Comparison of ENCODE assay signal across 15 cellular contexts in genomic region chr1:248821641-248822040, GRCh38. TPM values are rescaled to one million over a fixed set of nuclear protein-coding genes. Genes with fewer than 3 reads are reported as not detected.
DNase-seq lines count a peak whose midpoint lies in the region; ATAC-seq and TF ChIP-seq lines count a peak whose summit lies in the region.
"Had no signal": no experiment of that assay in that cellular context is flagged by ENCODE, and none has a peak within 500 bp of the region (broad histone marks: within the 10 kb centered on the region; RNA-seq: fewer than 3 reads in every experiment).

No MANE protein-coding gene starts in this region.

- H3K27ac ChIP-seq in ACC112 (ENCODE audit: low read depth, low read length) (peak overlapping the region; percentile 72), DND-41 (ENCODE audit: low read length) (no peak overlapping the region)
- H3K27ac ChIP-seq: KMS-11, uterus had no signal

- H3K9ac ChIP-seq in DND-41 (ENCODE audit: low read depth, low read length): 0 out of 2 replicates have a peak overlapping the region, but pooled peaks have one; percentile 4
- H3K9ac ChIP-seq: KMS-11 had no signal

- POLR2A ChIA-PET in naive thymus-derived CD8-positive, alpha-beta T cell (lab: Charles Lee): no interaction called here

- peak overlapping the region; percentile 64 for H3K27ac Mint-ChIP-seq in central memory CD8-positive, alpha-beta T cell (ENCODE audit: low read depth)
- H3K27ac Mint-ChIP-seq in naive thymus-derived CD8-positive, alpha-beta T cell: peak overlapping the region in 2 of 10 donors; percentile 63 to 65
- H3K27ac Mint-ChIP-seq: activated naive CD8-positive, alpha-beta T cell treated with anti-CD3 and anti-CD28 coated beads, Interleukin-2, amount 10 ng/mL, durations not matched to agents 7 days and 5 days had no signal

- H3K79me2 ChIP-seq in ACC112 (ENCODE audit: control insufficient read depth, insufficient read depth, low read length, unreplicated experiment) (peaks cover 64% of the 10 kb centered on the region), DND-41 (ENCODE audit: insufficient read depth, low read length) (peaks cover 76% of the 10 kb centered on the region)

- no peak for ATAC-seq in DND-41 (ENCODE audit: insufficient read depth, low read depth)
- ATAC-seq in central memory CD8-positive, alpha-beta T cell (replicated peaks; ENCODE audit: extremely low read depth, poor library complexity, severe bottlenecking): no peak
- no peak for ATAC-seq in naive thymus-derived CD8-positive, alpha-beta T cell
- ATAC-seq in GM18868 (IDR thresholded peaks at IDR 0.05; ENCODE audit: unreplicated experiment): no peak

- peak overlapping the region; percentile 21 for H3K4me2 ChIP-seq in DND-41 (ENCODE audit: insufficient read depth, low read length)
- H3K4me2 ChIP-seq: KMS-11 had no signal

- H3K4me3 Mint-ChIP-seq in central memory CD8-positive, alpha-beta T cell: no peak overlapping the region
- peak overlapping the region in 6 of 10 donors; percentile 19 to 98 (median 42) for H3K4me3 Mint-ChIP-seq in naive thymus-derived CD8-positive, alpha-beta T cell
- H3K4me3 Mint-ChIP-seq: activated naive CD8-positive, alpha-beta T cell treated with anti-CD3 and anti-CD28 coated beads, Interleukin-2, amount 10 ng/mL, durations not matched to agents 7 days and 5 days had no signal

- H3K9me3 ChIP-seq in DND-41 (ENCODE audit: insufficient read depth, low read length, severe bottlenecking): no peaks in the 10 kb centered on the region
- H3K9me3 ChIP-seq: uterus had no signal

- H3K9me3 Mint-ChIP-seq in central memory CD8-positive, alpha-beta T cell: no peaks in the 10 kb centered on the region
- H3K9me3 Mint-ChIP-seq in naive thymus-derived CD8-positive, alpha-beta T cell: no peaks in the 10 kb centered on the region
- H3K9me3 Mint-ChIP-seq: activated naive CD8-positive, alpha-beta T cell treated with anti-CD3 and anti-CD28 coated beads, Interleukin-2, amount 10 ng/mL, durations not matched to agents 7 days and 5 days; stimulated activated naive B cell treated with anti-CD40 and anti-IgM and Interleukin-4, amounts not matched to agents 10 μg/mL and 1 μg/mL and 100 μg/mL, for 72 hours had no signal

- TF ChIP-seq CTCF in DND-41 (IDR thresholded peaks at IDR 0.05; ENCODE audit: borderline replicate concordance, extremely low read depth, low read length, poor library complexity, severe bottlenecking): no peak

- H3K4me1 ChIP-seq in ACC112 (ENCODE audit: control insufficient read depth, insufficient read depth, low read length, unreplicated experiment) (peaks cover 49% of the 10 kb centered on the region), DND-41 (ENCODE audit: insufficient read depth, low read length) (peaks cover 52% of the 10 kb centered on the region)

- H3K36me3 Mint-ChIP-seq in central memory CD8-positive, alpha-beta T cell (ENCODE audit: insufficient read depth): peaks cover 30% of the 10 kb centered on the region
- H3K36me3 Mint-ChIP-seq in naive thymus-derived CD8-positive, alpha-beta T cell: peaks cover 0 to 50% (median 5%) of the 10 kb centered on the region in 3 donors

- peaks cover 93% of the 10 kb centered on the region for H3K4me1 Mint-ChIP-seq in central memory CD8-positive, alpha-beta T cell
- H3K4me1 Mint-ChIP-seq in naive thymus-derived CD8-positive, alpha-beta T cell: peaks cover 48 to 93% (median 91%) of the 10 kb centered on the region in 4 donors

- peaks cover 58% of the 10 kb centered on the region for H4K20me1 ChIP-seq in DND-41 (ENCODE audit: insufficient read depth, low read length)

- H3K27me3 ChIP-seq in ACC112 (ENCODE audit: insufficient read depth, low read length): no peaks in the 10 kb centered on the region
- no peaks in the 10 kb centered on the region for H3K27me3 ChIP-seq in DND-41 (ENCODE audit: insufficient read depth, low read length, poor library complexity)
- H3K27me3 ChIP-seq: uterus had no signal

- DNase-seq in DND-41: peak; percentile 1
- DNase-seq in central memory CD8-positive, alpha-beta T cell (ENCODE audit: low spot score in 2 of 2): no peak
- no peak for DNase-seq in naive thymus-derived CD8-positive, alpha-beta T cell
- no peak for DNase-seq in NCI-H1092 (lab: John Stamatoyannopoulos, UW)
- no peak for DNase-seq in NAMALWA (ENCODE audit: low spot score)
- DNase-seq in activated CD4-positive, CD25-positive, alpha-beta regulatory T cell treated with anti-CD3 and anti-CD28 coated beads, Interleukin-2, amount 50 U/mL, for 72 hours: no peak
- DNase-seq: activated naive CD8-positive, alpha-beta T cell treated with anti-CD3 and anti-CD28 coated beads, Interleukin-2, amount 10 ng/mL, durations not matched to agents 7 days and 5 days; NCI-H187; NCI-H748 treated with DMSO at 0.1 percent for 48 hours; stimulated activated CD4-positive, alpha-beta T cell treated with anti-CD3 and anti-CD28 coated beads, Interleukin-4, amount 100 ng/mL, for 1 hour; stimulated activated naive B cell treated with anti-CD40 and anti-IgM and Interleukin-4, amounts not matched to agents 10 μg/mL and 1 μg/mL and 100 μg/mL, for 72 hours; uterus had no signal

- H3K36me3 ChIP-seq in ACC112 (ENCODE audit: insufficient read depth, low read length) (peaks cover 10% of the 10 kb centered on the region; the same call in 1 of the 2 replicates), DND-41 (ENCODE audit: insufficient read depth, low read length) (peaks cover 74% of the 10 kb centered on the region)
- H3K36me3 ChIP-seq: uterus had no signal

- H3K4me3 ChIP-seq in ACC112 (ENCODE audit: low read depth, low read length) (peak overlapping the region; percentile 21; the same call in 1 of the 2 replicates), DND-41 (ENCODE audit: low read depth in 1 of 2, low read length in 2 of 2) (no peak overlapping the region)
- H3K4me3 ChIP-seq: uterus had no signal

- H2AFZ ChIP-seq in ACC112 (ENCODE audit: low read length, unreplicated experiment) (no peak overlapping the region), DND-41 (ENCODE audit: low read depth, low read length) (no peak overlapping the region)

- H3K27me3 Mint-ChIP-seq in central memory CD8-positive, alpha-beta T cell: no peaks in the 10 kb centered on the region
- H3K27me3 Mint-ChIP-seq in naive thymus-derived CD8-positive, alpha-beta T cell: no peaks in the 10 kb centered on the region
- H3K27me3 Mint-ChIP-seq: activated naive CD8-positive, alpha-beta T cell treated with anti-CD3 and anti-CD28 coated beads, Interleukin-2, amount 10 ng/mL, durations not matched to agents 7 days and 5 days; stimulated activated naive B cell treated with anti-CD40 and anti-IgM and Interleukin-4, amounts not matched to agents 10 μg/mL and 1 μg/mL and 100 μg/mL, for 72 hours had no signal

RNA-seq across cellular contexts. Expression of gene SH3BP5L, which starts 4.1 kb away (rescaled TPM):
- 10 to 100 TPM; 28.5 to 29.9 TPM for total RNA-seq in naive thymus-derived CD8-positive, alpha-beta T cell
- 1 to 10 TPM; 1.6 to 3.5 (median 2.6) TPM for polyA plus RNA-seq in naive thymus-derived CD8-positive, alpha-beta T cell

RNA-seq across cellular contexts. Expression of gene ZNF672, which starts 16.4 kb away (rescaled TPM):
- total RNA-seq in naive thymus-derived CD8-positive, alpha-beta T cell: 10 to 100 TPM; 35.8 to 37.2 TPM
- polyA plus RNA-seq in naive thymus-derived CD8-positive, alpha-beta T cell: 10 to 100 TPM; 17.9 to 25.6 (median 19.6) TPM

RNA-seq across cellular contexts. Expression of gene ZNF692, which starts 37.2 kb away (rescaled TPM):
- 10 to 100 TPM; 68.9 to 69.6 TPM for total RNA-seq in naive thymus-derived CD8-positive, alpha-beta T cell
- 1 to 10 TPM; 5.2 to 9.3 (median 5.9) TPM for polyA plus RNA-seq in naive thymus-derived CD8-positive, alpha-beta T cell
